Comparison of ENCODE assay signal across 15 cellular contexts in the genomic region with DNA sequence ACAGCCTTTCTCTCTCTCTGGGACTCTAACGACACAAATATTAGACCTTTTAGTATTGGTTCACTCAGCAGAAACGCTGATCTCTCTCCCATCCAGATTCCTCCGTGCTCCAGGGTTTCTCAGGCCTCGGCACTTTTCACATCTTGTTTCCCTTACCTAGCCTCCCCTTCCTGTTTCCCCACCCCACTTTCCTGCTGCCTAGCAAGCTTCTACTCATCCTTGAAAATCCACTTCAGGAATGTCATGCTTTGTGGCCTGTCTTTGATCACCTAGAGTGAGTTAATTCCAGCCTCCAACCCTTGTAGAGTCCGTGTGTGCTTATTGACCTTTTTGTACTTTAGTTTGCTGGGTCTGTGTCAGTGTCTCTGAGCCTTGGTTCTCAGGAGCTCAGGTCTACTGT.
"Had no signal": no experiment of that assay in that cellular context is flagged by ENCODE, and none has a peak within 500 bp of the region (broad histone marks: within the 10 kb centered on the region; RNA-seq: fewer than 3 reads in every experiment).

No MANE protein-coding gene starts in this region.

- H3K27me3 Mint-ChIP-seq: activated B cell treated with CpG ODN at 0.5 μM for 24 hours; activated CD4-positive, alpha-beta T cell treated with anti-CD3 and anti-CD28 coated beads, Interleukin-2, amount 10 ng/mL, durations not matched to agents 24 days and 14 days; activated naive CD4-positive, alpha-beta T cell treated with anti-CD3 and anti-CD28 coated beads, Interleukin-2, amount 50 U/mL, for 24 hours; T-helper 17 cell had no signal

- H3K9me3 ChIP-seq: mucosa of descending colon, psoas muscle had no signal

- H3K27ac ChIP-seq: brain microvascular endothelial cell, psoas muscle, upper lobe of left lung had no signal

- DNase-seq: activated B cell treated with CpG ODN at 0.5 μM for 24 hours; activated CD4-positive, alpha-beta T cell treated with anti-CD3 and anti-CD28 coated beads, Interleukin-2, amount 10 ng/mL, durations not matched to agents 24 days and 14 days; activated T-cell treated with anti-CD3 and anti-CD28 coated beads for 4 hours; amniotic stem cell; brain microvascular endothelial cell; mucosa of descending colon; naive thymus-derived CD8-positive, alpha-beta T cell; occipital lobe; psoas muscle; stimulated activated CD4-positive, alpha-beta T cell treated with anti-CD3 and anti-CD28 coated beads, Interleukin-2, amount 100 ng/mL, for 48 hours; stimulated activated naive CD4-positive, alpha-beta T cell treated with Interleukin-2 at 50 U/mL for 16 hours; T-helper 17 cell; upper lobe of left lung had no signal

- H3K4me3 Mint-ChIP-seq: activated B cell treated with CpG ODN at 0.5 μM for 24 hours; activated CD4-positive, alpha-beta T cell treated with anti-CD3 and anti-CD28 coated beads, Interleukin-2, amount 10 ng/mL, durations not matched to agents 24 days and 14 days; activated naive CD4-positive, alpha-beta T cell treated with anti-CD3 and anti-CD28 coated beads, Interleukin-2, amount 50 U/mL, for 24 hours; naive thymus-derived CD8-positive, alpha-beta T cell; T-helper 17 cell had no signal

- H3K36me3 ChIP-seq: brain microvascular endothelial cell, upper lobe of left lung had no signal

- ATAC-seq: mucosa of descending colon; naive thymus-derived CD8-positive, alpha-beta T cell; psoas muscle; T-helper 17 cell had no signal

- H3K4me3 ChIP-seq: lung, mucosa of descending colon, psoas muscle, upper lobe of left lung had no signal

- H3K27ac Mint-ChIP-seq: activated B cell treated with CpG ODN at 0.5 μM for 24 hours; activated CD4-positive, alpha-beta T cell treated with anti-CD3 and anti-CD28 coated beads, Interleukin-2, amount 10 ng/mL, durations not matched to agents 24 days and 14 days; activated naive CD4-positive, alpha-beta T cell treated with anti-CD3 and anti-CD28 coated beads, Interleukin-2, amount 50 U/mL, for 24 hours; T-helper 17 cell had no signal

- H3K27me3 ChIP-seq: brain microvascular endothelial cell, upper lobe of left lung had no signal

- H3K4me1 Mint-ChIP-seq: activated B cell treated with CpG ODN at 0.5 μM for 24 hours had no signal

- H3K4me1 ChIP-seq: upper lobe of left lung had no signal
